Comparison of ENCODE assay signal across 24 cellular contexts in genomic region chr2:85049236-85049635, GRCh38.
"Had no signal": no experiment of that assay in that cellular context is flagged by ENCODE, and none has a peak within 500 bp of the region (broad histone marks: within the 10 kb centered on the region; RNA-seq: fewer than 3 reads in every experiment).

No MANE protein-coding gene starts in this region.

- DNase-seq: activated CD4-positive, alpha-beta T cell treated with anti-CD3 and anti-CD28 coated beads, Interleukin-2, amount 10 ng/mL, durations not matched to agents 24 days and 14 days; activated CD8-positive, alpha-beta memory T cell treated with anti-CD3 and anti-CD28 coated beads for 24 hours; activated CD8-positive, alpha-beta memory T cell treated with anti-CD3 and anti-CD28 coated beads, Interleukin-2, amount 50 U/mL, for 4 hours; activated naive CD4-positive, alpha-beta T cell treated with anti-CD3 and anti-CD28 coated beads, Interleukin-2, amount 50 U/mL, for 16 hours; activated T-cell treated with anti-CD3 and anti-CD28 coated beads, Interleukin-2, amount 50 U/mL, for 4 hours; aorta; caudate nucleus; effector CD4-positive, alpha-beta T cell; gastrocnemius medialis; head of caudate nucleus; left ventricle myocardium superior; retina; spleen; stimulated activated CD4-positive, alpha-beta T cell treated with anti-CD3 and anti-CD28 coated beads, Interleukin-4, amount 100 ng/mL, for 1 hour; stimulated activated naive CD4-positive, alpha-beta T cell; T-helper 1 cell had no signal

- H3K4me3 ChIP-seq: gastrocnemius medialis, spleen, thoracic aorta, vagina had no signal

- H3K4me3 Mint-ChIP-seq: activated CD4-positive, alpha-beta T cell treated with anti-CD3 and anti-CD28 coated beads, Interleukin-2, amount 10 ng/mL, durations not matched to agents 24 days and 14 days; activated T-cell treated with anti-CD3 and anti-CD28 coated beads, Interleukin-2, amount 50 U/mL, for 4 hours; brain; dendritic cell treated with granulocyte-macrophage colony-stimulating factor and Interleukin-4, amounts not matched to agents 40 ng/mL and 50 ng/mL, for 4 days; neural crest cell; type B pancreatic cell had no signal

- H3K27ac ChIP-seq: gastrocnemius medialis, spleen, thoracic aorta, vagina had no signal

- H3K9me3 Mint-ChIP-seq: activated CD4-positive, alpha-beta T cell treated with anti-CD3 and anti-CD28 coated beads, Interleukin-2, amount 10 ng/mL, durations not matched to agents 24 days and 14 days; activated T-cell treated with anti-CD3 and anti-CD28 coated beads, Interleukin-2, amount 50 U/mL, for 4 hours; brain; dendritic cell treated with granulocyte-macrophage colony-stimulating factor and Interleukin-4, amounts not matched to agents 40 ng/mL and 50 ng/mL, for 4 days; neural crest cell; type B pancreatic cell had no signal

- H3K27me3 Mint-ChIP-seq: activated CD4-positive, alpha-beta T cell treated with anti-CD3 and anti-CD28 coated beads, Interleukin-2, amount 10 ng/mL, durations not matched to agents 24 days and 14 days; brain; dendritic cell treated with granulocyte-macrophage colony-stimulating factor and Interleukin-4, amounts not matched to agents 40 ng/mL and 50 ng/mL, for 4 days; type B pancreatic cell had no signal

- H3K27me3 ChIP-seq: gastrocnemius medialis, spleen, vagina had no signal

- H3K9me3 ChIP-seq: gastrocnemius medialis, spleen, thoracic aorta, vagina had no signal

- ATAC-seq: activated CD4-positive, CD25-positive, alpha-beta regulatory T cell treated with anti-CD3 and anti-CD28 coated beads, Interleukin-2, amount 50 U/mL, for 24 hours; activated T-cell treated with anti-CD3 and anti-CD28 coated beads, Interleukin-2, amount 50 U/mL, for 4 hours; esophagus mucosa; gastrocnemius medialis had no signal

- H3K27ac Mint-ChIP-seq: activated CD4-positive, alpha-beta T cell treated with anti-CD3 and anti-CD28 coated beads, Interleukin-2, amount 10 ng/mL, durations not matched to agents 24 days and 14 days; dendritic cell treated with granulocyte-macrophage colony-stimulating factor and Interleukin-4, amounts not matched to agents 40 ng/mL and 50 ng/mL, for 4 days; type B pancreatic cell had no signal

- H3K4me1 ChIP-seq: gastrocnemius medialis, vagina had no signal
